ENCODE assay signal across 20 cellular contexts in the genomic region with DNA sequence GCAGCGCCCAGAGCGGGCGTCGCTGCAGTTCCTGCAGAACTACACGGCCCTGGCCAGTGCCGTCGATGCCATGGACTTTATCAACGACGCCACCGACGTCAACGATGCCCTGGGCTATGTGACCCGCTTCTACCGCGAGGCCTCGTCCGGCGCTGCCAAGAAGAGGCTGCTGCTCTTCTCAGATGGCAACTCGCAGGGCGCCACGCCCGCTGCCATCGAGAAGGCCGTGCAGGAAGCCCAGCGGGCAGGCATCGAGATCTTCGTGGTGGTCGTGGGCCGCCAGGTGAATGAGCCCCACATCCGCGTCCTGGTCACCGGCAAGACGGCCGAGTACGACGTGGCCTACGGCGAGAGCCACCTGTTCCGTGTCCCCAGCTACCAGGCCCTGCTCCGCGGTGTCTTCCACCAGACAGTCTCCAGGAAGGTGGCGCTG. TPM values are rescaled to one million over a fixed set of nuclear protein-coding genes. Genes with fewer than 3 reads are reported as not detected.
DNase-seq lines count a peak whose midpoint lies in the region; ATAC-seq and TF ChIP-seq lines count a peak whose summit lies in the region.
"Had no signal": no experiment of that assay in that cellular context is flagged by ENCODE, and none has a peak within 500 bp of the region (broad histone marks: within the 10 kb centered on the region; RNA-seq: fewer than 3 reads in every experiment).

No MANE protein-coding gene starts in this region.

- TF ChIP-seq EP300 in gastroesophageal sphincter (IDR thresholded peaks at IDR 0.05) = no peak

- H3K27me3 ChIP-seq in gastroesophageal sphincter (no peaks in the 10 kb centered on the region), vagina (no peaks in the 10 kb centered on the region)
- H3K27me3 ChIP-seq: dorsolateral prefrontal cortex, left lung had no signal

- H3K4me1 ChIP-seq in gastroesophageal sphincter = peaks cover 0 to 40% (median 6%) of the 10 kb centered on the region in 3 donors
- no peaks in the 10 kb centered on the region for H3K4me1 ChIP-seq in vagina
- H3K4me1 ChIP-seq: left lung had no signal

- ATAC-seq in Right ventricle myocardium inferior (no peak), gastroesophageal sphincter (no peak), natural killer cell (no peak)
- ATAC-seq: left lung had no signal

- intact Hi-C loops in Right ventricle myocardium inferior (cut with DNase I) = no loop called here
- intact Hi-C loops in cardiac septum (cut with DNase I) = no loop called here
- intact Hi-C loops in natural killer cell (cut with micrococcal nuclease) = no loop called here
- intact Hi-C loops in vagina (cut with DNase I) = no loop called here

- DNase-seq in Right ventricle myocardium inferior (ENCODE audit: missing footprints) (peak; percentile 69), cardiac septum (ENCODE audit: low spot score) (no peak), natural killer cell (peak; percentile 9), vagina (ENCODE audit: extremely low spot score in 2 of 2) (peak; percentile 80 to 88), NCI-H345 treated with DMSO at 0.1 percent for 48 hours (lab: John Stamatoyannopoulos, UW; ENCODE audit: unreplicated experiment) (no peak), Kasumi-1 (lab: John Stamatoyannopoulos, UW) (no peak)
- no peak for DNase-seq in activated CD4-positive, CD25-positive, alpha-beta regulatory T cell (lab: John Stamatoyannopoulos, UW)
- DNase-seq: activated CD4-positive, alpha-beta T cell treated with anti-CD3 and anti-CD28 coated beads, Interleukin-2, amount 50 U/mL, for 4 hours; activated naive CD8-positive, alpha-beta T cell treated with anti-CD3 and anti-CD28 coated beads for 36 hours; C1 segment of cervical spinal cord; erythroblast; NCI-H1105 treated with DMSO at 0.1 percent for 48 hours; NCI-H2107; NCI-H510A treated with DMSO at 0.1 percent for 48 hours; SIG-M5; small intestine; substantia nigra had no signal

- TF ChIP-seq CTCF in gastroesophageal sphincter (IDR thresholded peaks at IDR 0.05) (no peak), natural killer cell (IDR thresholded peaks at IDR 0.05) (no peak), vagina (IDR thresholded peaks at IDR 0.05) (no peak)

- H3K27me3 Mint-ChIP-seq in natural killer cell (ENCODE audit: low read depth in 2 of 2) = no peaks in the 10 kb centered on the region
- H3K27me3 Mint-ChIP-seq: activated naive CD8-positive, alpha-beta T cell treated with anti-CD3 and anti-CD28 coated beads for 36 hours had no signal

- H3K27ac Mint-ChIP-seq in natural killer cell = no peak overlapping the region
- H3K27ac Mint-ChIP-seq: activated naive CD8-positive, alpha-beta T cell treated with anti-CD3 and anti-CD28 coated beads for 36 hours had no signal

- no peaks in the 10 kb centered on the region for H3K36me3 Mint-ChIP-seq in natural killer cell

- H3K36me3 ChIP-seq in gastroesophageal sphincter = peaks cover 0 to 60% of the 10 kb centered on the region in 2 donors
- H3K36me3 ChIP-seq in vagina = peaks cover 3 to 37% of the 10 kb centered on the region in 2 donors

- no CpG with 5 or more reads among the region's 42 CpGs for WGBS in gastroesophageal sphincter (ENCODE audit: low coverage in 1 of 2), 2 donors

- H3K4me3 Mint-ChIP-seq in natural killer cell = no peak overlapping the region
- H3K4me3 Mint-ChIP-seq: activated naive CD8-positive, alpha-beta T cell treated with anti-CD3 and anti-CD28 coated beads for 36 hours had no signal

- no peak overlapping the region for H3K4me3 ChIP-seq in gastroesophageal sphincter
- H3K4me3 ChIP-seq in vagina = no peak overlapping the region
- H3K4me3 ChIP-seq: dorsolateral prefrontal cortex, left lung had no signal

- H3K27ac ChIP-seq in gastroesophageal sphincter = peak overlapping the region in 3 of 4 donors; percentile 13 to 79 (median 58)
- no peak overlapping the region for H3K27ac ChIP-seq in vagina
- H3K27ac ChIP-seq: dorsolateral prefrontal cortex, left lung had no signal

- no peaks in the 10 kb centered on the region for H3K4me1 Mint-ChIP-seq in natural killer cell
- H3K4me1 Mint-ChIP-seq: activated naive CD8-positive, alpha-beta T cell treated with anti-CD3 and anti-CD28 coated beads for 36 hours had no signal

- TF ChIP-seq POLR2A in gastroesophageal sphincter (IDR thresholded peaks at IDR 0.05) (no peak), vagina (IDR thresholded peaks at IDR 0.05) (no peak)

- no peaks in the 10 kb centered on the region for H3K9me3 ChIP-seq in gastroesophageal sphincter
- H3K9me3 ChIP-seq in vagina = no peaks in the 10 kb centered on the region

- H3K9me3 Mint-ChIP-seq in natural killer cell = no peaks in the 10 kb centered on the region

RNA-seq across cellular contexts. Expression of gene COL6A1, which starts 22.0 kb away (rescaled TPM):
- total RNA-seq in Right ventricle myocardium inferior = 228 TPM
- 140 TPM for total RNA-seq in cardiac septum
- total RNA-seq in gastroesophageal sphincter = 1,000 to 10,000 TPM in 2 of 4 donors, 100 to 1,000 TPM in 2; 477 to 1,231 (median 878) TPM
- total RNA-seq in natural killer cell = 1 to 10 TPM; 1.0 to 5.2 (median 2.5) TPM
- 520 TPM for total RNA-seq in vagina

Comparison
In these comparisons a context has a peak if more than half of its experiments do, and no peak if none do; other contexts are left out.
1. DNase-seq: peak in Right ventricle myocardium inferior (single experiment), natural killer cell (single experiment) and vagina (2 of 2); none in cardiac septum (single experiment), NCI-H345 treated with DMSO at 0.1 percent for 48 hours (single experiment), activated CD4-positive, CD25-positive, alpha-beta regulatory T cell (0 of 4) and Kasumi-1 (0 of 2).
2. RNA of gene COL6A1, which starts 22.0 kb away (total RNA-seq): 477 to 1,231 TPM in gastroesophageal sphincter, 520 TPM in vagina (single experiment), 228 TPM in Right ventricle myocardium inferior (single experiment) and 140 TPM in cardiac septum (single experiment); 1.0 to 5.2 TPM in natural killer cell; every median in the first group is over 10 times any median in the second.